8 cellular contexts compared by ENCODE assay signal in genomic region chr2:202378001-202378400, GRCh38. TPM values are rescaled to one million over a fixed set of nuclear protein-coding genes. Genes with fewer than 3 reads are reported as not detected.
DNase-seq lines count a peak whose midpoint lies in the region; ATAC-seq lines count a peak whose summit lies in the region.

No MANE protein-coding gene starts in this region.

- peaks cover 21% of the 10 kb centered on the region for H3K4me1 Mint-ChIP-seq in T-helper 2 cell treated with Interferon-gamma antibody and Interleukin-4, amounts not matched to agents 5 μg/mL and 100 μg/mL, for 36 hours (ENCODE audit: low read depth)
- peaks cover 28% of the 10 kb centered on the region for H3K4me1 Mint-ChIP-seq in activated CD8-positive, alpha-beta T cell treated with anti-CD3 and anti-CD28 coated beads, Interleukin-2, amount 10 ng/mL, durations not matched to agents 7 days and 5 days (ENCODE audit: low read depth)

- peak overlapping the region; percentile 98 for H3K4me3 Mint-ChIP-seq in T-helper 2 cell treated with Interferon-gamma antibody and Interleukin-4, amounts not matched to agents 5 μg/mL and 100 μg/mL, for 36 hours
- peak overlapping the region; percentile 97 for H3K4me3 Mint-ChIP-seq in activated CD8-positive, alpha-beta T cell treated with anti-CD3 and anti-CD28 coated beads, Interleukin-2, amount 10 ng/mL, durations not matched to agents 7 days and 5 days

- peaks cover 3% of the 10 kb centered on the region for H3K36me3 Mint-ChIP-seq in T-helper 2 cell treated with Interferon-gamma antibody and Interleukin-4, amounts not matched to agents 5 μg/mL and 100 μg/mL, for 36 hours (ENCODE audit: low read depth)
- H3K36me3 Mint-ChIP-seq in activated CD8-positive, alpha-beta T cell treated with anti-CD3 and anti-CD28 coated beads, Interleukin-2, amount 10 ng/mL, durations not matched to agents 7 days and 5 days (ENCODE audit: low read depth), result no peaks in the 10 kb centered on the region

- POLR2A ChIA-PET in activated CD8-positive, alpha-beta T cell treated with anti-CD3 and anti-CD28 coated beads, Interleukin-2, amount 10 ng/mL, durations not matched to agents 7 days and 5 days (lab: Charles Lee), result no interaction called here

- H3K27ac Mint-ChIP-seq in T-helper 2 cell treated with Interferon-gamma antibody and Interleukin-4, amounts not matched to agents 5 μg/mL and 100 μg/mL, for 36 hours, result no peak overlapping the region
- H3K27ac Mint-ChIP-seq in activated CD8-positive, alpha-beta T cell treated with anti-CD3 and anti-CD28 coated beads, Interleukin-2, amount 10 ng/mL, durations not matched to agents 7 days and 5 days, result no peak overlapping the region

- no peak for ATAC-seq in activated CD8-positive, alpha-beta T cell treated with anti-CD3 and anti-CD28 coated beads, Interleukin-2, amount 10 ng/mL, durations not matched to agents 7 days and 5 days
- no peak for ATAC-seq in GM21786 (IDR thresholded peaks at IDR 0.05; ENCODE audit: unreplicated experiment)
- no peak for ATAC-seq in GM18511 (IDR thresholded peaks at IDR 0.05; ENCODE audit: unreplicated experiment)

- CTCF ChIA-PET in activated CD8-positive, alpha-beta T cell treated with anti-CD3 and anti-CD28 coated beads, Interleukin-2, amount 10 ng/mL, durations not matched to agents 7 days and 5 days (lab: Charles Lee), result no interaction called here

- no peaks in the 10 kb centered on the region for H3K9me3 Mint-ChIP-seq in T-helper 2 cell treated with Interferon-gamma antibody and Interleukin-4, amounts not matched to agents 5 μg/mL and 100 μg/mL, for 36 hours
- no peaks in the 10 kb centered on the region for H3K9me3 Mint-ChIP-seq in activated CD8-positive, alpha-beta T cell treated with anti-CD3 and anti-CD28 coated beads, Interleukin-2, amount 10 ng/mL, durations not matched to agents 7 days and 5 days (ENCODE audit: insufficient read depth)

- peaks cover 7% of the 10 kb centered on the region for H3K27me3 Mint-ChIP-seq in T-helper 2 cell treated with Interferon-gamma antibody and Interleukin-4, amounts not matched to agents 5 μg/mL and 100 μg/mL, for 36 hours (ENCODE audit: low read depth)
- H3K27me3 Mint-ChIP-seq in activated CD8-positive, alpha-beta T cell treated with anti-CD3 and anti-CD28 coated beads, Interleukin-2, amount 10 ng/mL, durations not matched to agents 7 days and 5 days (ENCODE audit: low read depth), result peaks cover 10% of the 10 kb centered on the region

- DNase-seq in T-helper 2 cell treated with Interferon-gamma antibody and Interleukin-4, amounts not matched to agents 5 μg/mL and 100 μg/mL, for 36 hours (ENCODE audit: low spot score), result no peak
- DNase-seq in T-helper 2 cell (no peak), inferior parietal cortex (ENCODE audit: extremely low spot score) (peak; percentile 53), superior temporal gyrus (ENCODE audit: extremely low spot score) (peak; percentile 71)
- no peak for DNase-seq in activated CD8-positive, alpha-beta T cell treated with anti-CD3 and anti-CD28 coated beads, Interleukin-2, amount 10 ng/mL, durations not matched to agents 7 days and 5 days
- DNase-seq in activated naive CD4-positive, alpha-beta T cell treated with anti-CD3 and anti-CD28 coated beads, Interleukin-2, amount 50 U/mL, for 16 hours, result no peak

RNA-seq across cellular contexts. Expression of gene BMPR2, which starts 1.9 kb away (rescaled TPM):
- total RNA-seq in activated CD8-positive, alpha-beta T cell treated with anti-CD3 and anti-CD28 coated beads, Interleukin-2, amount 10 ng/mL, durations not matched to agents 7 days and 5 days, result 1 to 10 TPM; 6.3 to 7.0 TPM

Comparison
In these comparisons a context has a peak if more than half of its experiments do, and no peak if none do; other contexts are left out.
1. DNase-seq: peak in inferior parietal cortex (single experiment) and superior temporal gyrus (single experiment); none in T-helper 2 cell treated with Interferon-gamma antibody and Interleukin-4, amounts not matched to agents 5 μg/mL and 100 μg/mL, for 36 hours (single experiment), T-helper 2 cell (0 of 5), activated CD8-positive, alpha-beta T cell treated with anti-CD3 and anti-CD28 coated beads, Interleukin-2, amount 10 ng/mL, durations not matched to agents 7 days and 5 days (single experiment) and activated naive CD4-positive, alpha-beta T cell treated with anti-CD3 and anti-CD28 coated beads, Interleukin-2, amount 50 U/mL, for 16 hours (single experiment).